In the genomic region with DNA sequence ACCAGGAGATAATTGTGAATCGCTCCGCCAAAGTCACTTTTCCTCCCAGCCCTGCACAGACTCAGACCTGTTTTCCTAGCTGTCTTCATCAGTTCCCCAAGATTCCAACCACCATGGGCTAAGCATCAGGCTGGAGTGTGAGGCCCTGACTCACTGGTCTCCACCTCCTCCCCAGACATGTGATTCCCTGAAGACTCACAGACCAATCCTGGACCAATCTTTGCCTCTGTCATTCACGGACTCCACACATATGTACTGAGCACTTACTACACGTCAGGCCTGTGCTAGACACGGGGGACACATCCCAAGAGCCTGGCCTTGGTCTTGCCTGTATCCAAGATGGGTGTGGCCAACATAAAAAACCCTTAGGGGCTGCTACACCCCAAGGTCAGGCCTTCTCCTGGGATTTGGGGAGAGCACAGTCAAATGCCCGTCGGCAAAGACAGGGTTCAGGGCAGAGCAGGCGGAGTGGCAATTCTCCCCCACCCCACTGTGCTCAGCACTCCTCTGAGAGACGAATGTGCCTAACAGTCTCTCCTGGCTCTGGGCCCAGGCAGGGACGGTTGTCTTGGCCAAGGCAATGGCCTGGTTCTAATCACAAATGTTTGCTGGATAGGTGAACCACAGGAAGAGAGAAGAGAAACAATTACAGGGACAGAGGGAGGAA, we compare ENCODE assay signal across 1 cellular context.
TF ChIP-seq lines count a peak whose summit lies in the region.

No MANE protein-coding gene starts in this region.

TF ChIP-seq in SK-N-SH, 30 proteins besides CTCF, POLR2A, EP300 and RAD21 (continued from another document):
- TF ChIP-seq, protein P1, sequence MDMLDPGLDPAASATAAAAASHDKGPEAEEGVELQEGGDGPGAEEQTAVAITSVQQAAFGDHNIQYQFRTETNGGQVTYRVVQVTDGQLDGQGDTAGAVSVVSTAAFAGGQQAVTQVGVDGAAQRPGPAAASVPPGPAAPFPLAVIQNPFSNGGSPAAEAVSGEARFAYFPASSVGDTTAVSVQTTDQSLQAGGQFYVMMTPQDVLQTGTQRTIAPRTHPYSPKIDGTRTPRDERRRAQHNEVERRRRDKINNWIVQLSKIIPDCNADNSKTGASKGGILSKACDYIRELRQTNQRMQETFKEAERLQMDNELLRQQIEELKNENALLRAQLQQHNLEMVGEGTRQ (IDR thresholded peaks at IDR 0.05; ENCODE audit: borderline replicate concordance, low read depth, low read length) = no peak
- TF ChIP-seq, protein P2, sequence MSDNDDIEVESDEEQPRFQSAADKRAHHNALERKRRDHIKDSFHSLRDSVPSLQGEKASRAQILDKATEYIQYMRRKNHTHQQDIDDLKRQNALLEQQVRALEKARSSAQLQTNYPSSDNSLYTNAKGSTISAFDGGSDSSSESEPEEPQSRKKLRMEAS (IDR thresholded peaks at IDR 0.05; ENCODE audit: low read depth) = peak; percentile 78
- TF ChIP-seq EZH2phosphoT487 (IDR thresholded peaks at IDR 0.05; ENCODE audit: borderline replicate concordance, low read depth) = no peak
